In the genomic region with DNA sequence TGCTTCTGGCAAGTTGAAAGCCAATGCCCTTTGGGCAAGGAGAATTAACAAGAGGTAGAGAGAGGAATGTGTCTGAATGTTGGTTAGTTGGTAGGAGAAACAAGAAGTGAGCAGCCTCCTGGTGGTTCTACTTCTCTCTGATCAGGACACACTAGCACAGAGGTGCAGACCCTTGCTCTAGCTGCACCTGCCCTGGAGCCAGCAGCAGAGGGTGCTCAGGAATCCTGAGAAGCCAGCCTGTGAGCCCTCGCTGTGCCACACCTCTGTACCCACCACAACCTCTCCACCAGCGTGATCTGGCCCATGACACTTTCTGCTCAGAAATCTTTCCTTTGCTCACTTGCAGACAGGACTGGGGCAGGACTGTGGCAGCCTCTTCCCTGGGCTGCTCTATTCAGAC, we compare ENCODE assay signal across 2 cellular contexts.
TF ChIP-seq lines count a peak whose summit lies in the region.

No MANE protein-coding gene starts in this region.

TF ChIP-seq in SK-N-SH, 30 proteins besides CTCF, POLR2A, EP300 and RAD21:
- TF ChIP-seq, protein P1, sequence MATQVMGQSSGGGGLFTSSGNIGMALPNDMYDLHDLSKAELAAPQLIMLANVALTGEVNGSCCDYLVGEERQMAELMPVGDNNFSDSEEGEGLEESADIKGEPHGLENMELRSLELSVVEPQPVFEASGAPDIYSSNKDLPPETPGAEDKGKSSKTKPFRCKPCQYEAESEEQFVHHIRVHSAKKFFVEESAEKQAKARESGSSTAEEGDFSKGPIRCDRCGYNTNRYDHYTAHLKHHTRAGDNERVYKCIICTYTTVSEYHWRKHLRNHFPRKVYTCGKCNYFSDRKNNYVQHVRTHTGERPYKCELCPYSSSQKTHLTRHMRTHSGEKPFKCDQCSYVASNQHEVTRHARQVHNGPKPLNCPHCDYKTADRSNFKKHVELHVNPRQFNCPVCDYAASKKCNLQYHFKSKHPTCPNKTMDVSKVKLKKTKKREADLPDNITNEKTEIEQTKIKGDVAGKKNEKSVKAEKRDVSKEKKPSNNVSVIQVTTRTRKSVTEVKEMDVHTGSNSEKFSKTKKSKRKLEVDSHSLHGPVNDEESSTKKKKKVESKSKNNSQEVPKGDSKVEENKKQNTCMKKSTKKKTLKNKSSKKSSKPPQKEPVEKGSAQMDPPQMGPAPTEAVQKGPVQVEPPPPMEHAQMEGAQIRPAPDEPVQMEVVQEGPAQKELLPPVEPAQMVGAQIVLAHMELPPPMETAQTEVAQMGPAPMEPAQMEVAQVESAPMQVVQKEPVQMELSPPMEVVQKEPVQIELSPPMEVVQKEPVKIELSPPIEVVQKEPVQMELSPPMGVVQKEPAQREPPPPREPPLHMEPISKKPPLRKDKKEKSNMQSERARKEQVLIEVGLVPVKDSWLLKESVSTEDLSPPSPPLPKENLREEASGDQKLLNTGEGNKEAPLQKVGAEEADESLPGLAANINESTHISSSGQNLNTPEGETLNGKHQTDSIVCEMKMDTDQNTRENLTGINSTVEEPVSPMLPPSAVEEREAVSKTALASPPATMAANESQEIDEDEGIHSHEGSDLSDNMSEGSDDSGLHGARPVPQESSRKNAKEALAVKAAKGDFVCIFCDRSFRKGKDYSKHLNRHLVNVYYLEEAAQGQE (IDR thresholded peaks at IDR 0.05; ENCODE audit: low read depth, low read length): no peak
- TF ChIP-seq JUND (IDR thresholded peaks at IDR 0.05) (no peak), NFIC (IDR thresholded peaks at IDR 0.05; ENCODE audit: borderline replicate concordance) (no peak), SMC3 (IDR thresholded peaks at IDR 0.05; ENCODE audit: low read depth, low read length) (no peak), RCOR1 (IDR thresholded peaks at IDR 0.05; ENCODE audit: low read length) (no peak), YY1 (IDR thresholded peaks at IDR 0.05; ENCODE audit: low read depth) (no peak), CHD2 (IDR thresholded peaks at IDR 0.05; ENCODE audit: low read length, partially characterized antibody) (no peak), FOXJ3 (CRISPR knock-in tag; IDR thresholded peaks at IDR 0.05) (no peak), GABPA (IDR thresholded peaks at IDR 0.05; ENCODE audit: low read depth) (no peak), POLR2AphosphoS5 (IDR thresholded peaks at IDR 0.05; ENCODE audit: low read depth, low read length) (no peak), TCF12 (IDR thresholded peaks at IDR 0.05) (no peak), RXRA (IDR thresholded peaks at IDR 0.05; ENCODE audit: borderline replicate concordance, low read depth) (no peak), FOSL2 (IDR thresholded peaks at IDR 0.05; ENCODE audit: borderline replicate concordance, low read depth) (no peak), TAF1 (IDR thresholded peaks at IDR 0.05; ENCODE audit: borderline replicate concordance, low read depth, low read length) (no peak)
- TF ChIP-seq, protein P2, sequence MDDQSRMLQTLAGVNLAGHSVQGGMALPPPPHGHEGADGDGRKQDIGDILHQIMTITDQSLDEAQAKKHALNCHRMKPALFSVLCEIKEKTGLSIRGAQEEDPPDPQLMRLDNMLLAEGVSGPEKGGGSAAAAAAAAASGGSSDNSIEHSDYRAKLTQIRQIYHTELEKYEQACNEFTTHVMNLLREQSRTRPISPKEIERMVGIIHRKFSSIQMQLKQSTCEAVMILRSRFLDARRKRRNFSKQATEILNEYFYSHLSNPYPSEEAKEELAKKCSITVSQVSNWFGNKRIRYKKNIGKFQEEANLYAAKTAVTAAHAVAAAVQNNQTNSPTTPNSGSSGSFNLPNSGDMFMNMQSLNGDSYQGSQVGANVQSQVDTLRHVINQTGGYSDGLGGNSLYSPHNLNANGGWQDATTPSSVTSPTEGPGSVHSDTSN (IDR thresholded peaks at IDR 0.05): no peak

TF ChIP-seq in SK-N-SH treated with all-trans-retinoic acid at 6 μM for 48 hours, 23 proteins besides CTCF, POLR2A, EP300 and RAD21 (continued from another document):
- TF ChIP-seq, protein P3, sequence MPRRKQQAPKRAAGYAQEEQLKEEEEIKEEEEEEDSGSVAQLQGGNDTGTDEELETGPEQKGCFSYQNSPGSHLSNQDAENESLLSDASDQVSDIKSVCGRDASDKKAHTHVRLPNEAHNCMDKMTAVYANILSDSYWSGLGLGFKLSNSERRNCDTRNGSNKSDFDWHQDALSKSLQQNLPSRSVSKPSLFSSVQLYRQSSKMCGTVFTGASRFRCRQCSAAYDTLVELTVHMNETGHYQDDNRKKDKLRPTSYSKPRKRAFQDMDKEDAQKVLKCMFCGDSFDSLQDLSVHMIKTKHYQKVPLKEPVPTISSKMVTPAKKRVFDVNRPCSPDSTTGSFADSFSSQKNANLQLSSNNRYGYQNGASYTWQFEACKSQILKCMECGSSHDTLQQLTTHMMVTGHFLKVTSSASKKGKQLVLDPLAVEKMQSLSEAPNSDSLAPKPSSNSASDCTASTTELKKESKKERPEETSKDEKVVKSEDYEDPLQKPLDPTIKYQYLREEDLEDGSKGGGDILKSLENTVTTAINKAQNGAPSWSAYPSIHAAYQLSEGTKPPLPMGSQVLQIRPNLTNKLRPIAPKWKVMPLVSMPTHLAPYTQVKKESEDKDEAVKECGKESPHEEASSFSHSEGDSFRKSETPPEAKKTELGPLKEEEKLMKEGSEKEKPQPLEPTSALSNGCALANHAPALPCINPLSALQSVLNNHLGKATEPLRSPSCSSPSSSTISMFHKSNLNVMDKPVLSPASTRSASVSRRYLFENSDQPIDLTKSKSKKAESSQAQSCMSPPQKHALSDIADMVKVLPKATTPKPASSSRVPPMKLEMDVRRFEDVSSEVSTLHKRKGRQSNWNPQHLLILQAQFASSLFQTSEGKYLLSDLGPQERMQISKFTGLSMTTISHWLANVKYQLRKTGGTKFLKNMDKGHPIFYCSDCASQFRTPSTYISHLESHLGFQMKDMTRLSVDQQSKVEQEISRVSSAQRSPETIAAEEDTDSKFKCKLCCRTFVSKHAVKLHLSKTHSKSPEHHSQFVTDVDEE (CRISPR knock-in tag; IDR thresholded peaks at IDR 0.05): no peak
- no peak for TF ChIP-seq CREB5 (CRISPR knock-in tag; IDR thresholded peaks at IDR 0.05; ENCODE audit: low read depth)
- TF ChIP-seq OSR1 (CRISPR knock-in tag; IDR thresholded peaks at IDR 0.05): no peak
- TF ChIP-seq CSDC2 (CRISPR knock-in tag; IDR thresholded peaks at IDR 0.05): no peak
- TF ChIP-seq ZNF70 (CRISPR knock-in tag; IDR thresholded peaks at IDR 0.05): no peak
- TF ChIP-seq RARB (CRISPR knock-in tag; IDR thresholded peaks at IDR 0.05): no peak
TF ChIP-seq in SK-N-SH treated with all-trans-retinoic acid at 6 μM for 48 hours: peak in this region for 0.
